Comparison of ENCODE assay signal across 8 cellular contexts in genomic region chr2:77721593-77721992, GRCh38.
"Had no signal": no experiment of that assay in that cellular context is flagged by ENCODE, and none has a peak within 500 bp of the region (broad histone marks: within the 10 kb centered on the region; RNA-seq: fewer than 3 reads in every experiment).

No MANE protein-coding gene starts in this region.

- H3K27ac Mint-ChIP-seq: GM23338, H9, IgD-negative memory B cell had no signal

- H3K4me2 ChIP-seq: GM23338 had no signal

- DNase-seq: H9, HCEC 1CT, KBM-7 had no signal

- H3K36me3 Mint-ChIP-seq: IgD-negative memory B cell had no signal

- H3K4me1 Mint-ChIP-seq: GM23338, H9, IgD-negative memory B cell had no signal

- H3K4me3 Mint-ChIP-seq: GM23338, H9, IgD-negative memory B cell had no signal

- H3K4me3 ChIP-seq: GM23338 had no signal

- H3K27me3 Mint-ChIP-seq: IgD-negative memory B cell had no signal

- FAIRE-seq: H1, H54, HTR-8/SVneo had no signal

- ATAC-seq: GM23338 had no signal

- H2AFZ ChIP-seq: GM23338 had no signal
